In the genomic region with DNA sequence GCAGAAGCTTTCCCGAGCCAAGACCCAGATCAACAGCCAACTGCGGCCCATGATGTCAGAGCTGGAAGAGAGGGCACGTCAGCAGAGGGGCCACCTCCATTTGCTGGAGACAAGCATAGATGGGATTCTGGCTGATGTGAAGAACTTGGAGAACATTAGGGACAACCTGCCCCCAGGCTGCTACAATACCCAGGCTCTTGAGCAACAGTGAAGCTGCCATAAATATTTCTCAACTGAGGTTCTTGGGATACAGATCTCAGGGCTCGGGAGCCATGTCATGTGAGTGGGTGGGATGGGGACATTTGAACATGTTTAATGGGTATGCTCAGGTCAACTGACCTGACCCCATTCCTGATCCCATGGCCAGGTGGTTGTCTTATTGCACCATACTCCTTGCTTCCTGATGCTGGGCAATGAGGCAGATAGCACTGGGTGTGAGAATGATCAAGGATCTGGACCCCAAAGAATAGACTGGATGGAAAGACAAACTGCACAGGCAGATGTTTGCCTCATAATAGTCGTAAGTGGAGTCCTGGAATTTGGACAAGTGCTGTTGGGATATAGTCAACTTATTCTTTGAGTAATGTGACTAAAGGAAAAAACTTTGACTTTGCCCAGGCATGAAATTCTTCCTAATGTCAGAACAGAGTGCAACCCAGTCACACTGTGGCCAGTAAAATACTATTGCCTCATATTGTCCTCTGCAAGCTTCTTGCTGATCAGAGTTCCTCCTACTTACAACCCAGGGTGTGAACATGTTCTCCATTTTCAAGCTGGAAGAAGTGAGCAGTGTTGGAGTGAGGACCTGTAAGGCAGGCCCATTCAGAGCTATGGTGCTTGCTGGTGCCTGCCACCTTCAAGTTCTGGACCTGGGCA, we compare ENCODE assay signal across 1 cellular context.
TF ChIP-seq lines count a peak whose summit lies in the region.

No MANE protein-coding gene starts in this region.

TF ChIP-seq in IMR-90, 13 proteins besides CTCF, POLR2A, EP300 and RAD21:
- TF ChIP-seq BHLHE40 (IDR thresholded peaks at IDR 0.05; ENCODE audit: low read depth, low read length), result no peak
- no peak for TF ChIP-seq MXI1 (IDR thresholded peaks at IDR 0.05; ENCODE audit: borderline replicate concordance, low read depth, low read length)
- no peak for TF ChIP-seq MAFK (IDR thresholded peaks at IDR 0.05; ENCODE audit: low read depth, low read length)
- TF ChIP-seq, protein P1, sequence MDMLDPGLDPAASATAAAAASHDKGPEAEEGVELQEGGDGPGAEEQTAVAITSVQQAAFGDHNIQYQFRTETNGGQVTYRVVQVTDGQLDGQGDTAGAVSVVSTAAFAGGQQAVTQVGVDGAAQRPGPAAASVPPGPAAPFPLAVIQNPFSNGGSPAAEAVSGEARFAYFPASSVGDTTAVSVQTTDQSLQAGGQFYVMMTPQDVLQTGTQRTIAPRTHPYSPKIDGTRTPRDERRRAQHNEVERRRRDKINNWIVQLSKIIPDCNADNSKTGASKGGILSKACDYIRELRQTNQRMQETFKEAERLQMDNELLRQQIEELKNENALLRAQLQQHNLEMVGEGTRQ (IDR thresholded peaks at IDR 0.05; ENCODE audit: low read depth, low read length), result no peak
- TF ChIP-seq CHD1 (IDR thresholded peaks at IDR 0.05; ENCODE audit: low read depth, low read length), result no peak
- TF ChIP-seq RCOR1 (IDR thresholded peaks at IDR 0.05; ENCODE audit: insufficient replicate concordance, low read length), result no peak
- no peak for TF ChIP-seq CEBPB (IDR thresholded peaks at IDR 0.05; ENCODE audit: low read depth, low read length)
- no peak for TF ChIP-seq NFE2L2 (IDR thresholded peaks at IDR 0.05; ENCODE audit: low read depth, low read length)
- no peak for TF ChIP-seq FOS (IDR thresholded peaks at IDR 0.05; ENCODE audit: low read depth, low read length)
- no peak for TF ChIP-seq RFX5 (IDR thresholded peaks at IDR 0.05; ENCODE audit: low read depth, low read length)
